In the genomic region with DNA sequence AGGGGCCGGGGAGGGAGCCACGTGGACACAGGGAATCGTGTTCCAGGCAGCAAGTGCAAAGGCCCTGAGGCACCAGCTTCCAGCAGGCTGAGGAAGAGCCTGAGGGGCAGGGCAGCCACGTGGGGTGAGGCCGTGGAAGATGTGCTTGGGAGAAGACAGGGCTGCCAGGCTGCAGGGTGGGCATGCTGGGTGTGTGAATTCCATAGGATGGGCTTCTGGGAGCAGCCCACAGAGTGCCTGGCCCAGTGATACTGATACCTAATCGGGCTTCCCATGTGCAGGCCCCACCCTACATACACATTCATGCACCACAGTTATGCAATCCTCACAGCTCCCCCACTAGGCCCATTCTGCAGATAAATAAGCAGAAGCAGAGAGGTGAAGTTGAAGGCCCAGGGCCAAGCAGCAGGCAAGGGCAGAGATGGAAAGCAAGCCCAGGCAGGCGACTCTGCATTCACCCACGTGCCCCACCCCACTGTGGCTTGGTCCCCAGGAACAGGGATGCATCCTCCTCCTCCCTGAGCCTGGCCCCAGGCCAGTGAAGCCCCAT, we compare ENCODE assay signal across 8 cellular contexts.
DNase-seq lines count a peak whose midpoint lies in the region; ATAC-seq and TF ChIP-seq lines count a peak whose summit lies in the region.
"Not testable (repeated sequence)": the region's sequence is repeated elsewhere in the genome, so short reads cannot be mapped to it uniquely, and the experiment has no call there.

No MANE protein-coding gene starts in this region.

- TF ChIP-seq CTCF in NB4 (IDR thresholded peaks at IDR 0.05; ENCODE audit: low read depth, low read length); upper lobe of right lung (IDR thresholded peaks at IDR 0.05): not testable (repeated sequence)

- POLR2A ChIA-PET in activated CD8-positive, alpha-beta T cell treated with anti-CD3 and anti-CD28 coated beads, Interleukin-2, amount 10 ng/mL, durations not matched to agents 7 days and 5 days (lab: Charles Lee): not testable (repeated sequence)

- not testable (repeated sequence) for H3K4me3 Mint-ChIP-seq in activated CD8-positive, alpha-beta T cell treated with anti-CD3 and anti-CD28 coated beads, Interleukin-2, amount 10 ng/mL, durations not matched to agents 7 days and 5 days

- not testable (repeated sequence) for TF ChIP-seq POLR2A in NB4 (IDR thresholded peaks at IDR 0.05; ENCODE audit: extremely low read depth, insufficient read length)

- H3K9me3 ChIP-seq in upper lobe of right lung: not testable (repeated sequence)

- H3K4me1 Mint-ChIP-seq in activated CD8-positive, alpha-beta T cell treated with anti-CD3 and anti-CD28 coated beads, Interleukin-2, amount 10 ng/mL, durations not matched to agents 7 days and 5 days (ENCODE audit: low read depth): not testable (repeated sequence)

- DNase-seq in COLO668 (lab: John Stamatoyannopoulos, UW; ENCODE audit: unreplicated experiment): peak; percentile 18
- DNase-seq in LHCN-M2 (ENCODE audit: low read depth): peak; percentile 0
- peak; percentile 11 for DNase-seq in NB4 (ENCODE audit: low read depth)
- DNase-seq in activated CD8-positive, alpha-beta T cell treated with anti-CD3 and anti-CD28 coated beads, Interleukin-2, amount 10 ng/mL, durations not matched to agents 7 days and 5 days: not testable (repeated sequence)
- DNase-seq in posterior vena cava (ENCODE audit: low spot score): peak; percentile 31
- DNase-seq in upper lobe of right lung: peak; percentile 33

- not testable (repeated sequence) for H3K4me3 ChIP-seq in NB4 (ENCODE audit: low read depth, low read length); upper lobe of right lung

- H3K27ac Mint-ChIP-seq in activated CD8-positive, alpha-beta T cell treated with anti-CD3 and anti-CD28 coated beads, Interleukin-2, amount 10 ng/mL, durations not matched to agents 7 days and 5 days: not testable (repeated sequence)

- not testable (repeated sequence) for H3K27me3 ChIP-seq in upper lobe of right lung

- not testable (repeated sequence) for H3K27ac ChIP-seq in upper lobe of right lung

- not testable (repeated sequence) for H3K36me3 Mint-ChIP-seq in activated CD8-positive, alpha-beta T cell treated with anti-CD3 and anti-CD28 coated beads, Interleukin-2, amount 10 ng/mL, durations not matched to agents 7 days and 5 days (ENCODE audit: low read depth)

- not testable (repeated sequence) for H3K27me3 Mint-ChIP-seq in activated CD8-positive, alpha-beta T cell treated with anti-CD3 and anti-CD28 coated beads, Interleukin-2, amount 10 ng/mL, durations not matched to agents 7 days and 5 days (ENCODE audit: low read depth)

- intact Hi-C loops in posterior vena cava (cut with DNase I); upper lobe of right lung (cut with DNase I): not testable (repeated sequence)

- H3K36me3 ChIP-seq in upper lobe of right lung: not testable (repeated sequence)

- H3K4me1 ChIP-seq in upper lobe of right lung: not testable (repeated sequence)

- peak; percentile 19 for ATAC-seq in SK-N-SH treated with all-trans-retinoic acid at 6 μM for 48 hours
- peak; percentile 36 for ATAC-seq in activated CD8-positive, alpha-beta T cell treated with anti-CD3 and anti-CD28 coated beads, Interleukin-2, amount 10 ng/mL, durations not matched to agents 7 days and 5 days
- peak; percentile 50 for ATAC-seq in esophagus mucosa
- ATAC-seq in upper lobe of right lung: not testable (repeated sequence)

- peaks cover 19% of the 10 kb centered on the region for H3K9me3 Mint-ChIP-seq in activated CD8-positive, alpha-beta T cell treated with anti-CD3 and anti-CD28 coated beads, Interleukin-2, amount 10 ng/mL, durations not matched to agents 7 days and 5 days (ENCODE audit: insufficient read depth)

- CTCF ChIA-PET in activated CD8-positive, alpha-beta T cell treated with anti-CD3 and anti-CD28 coated beads, Interleukin-2, amount 10 ng/mL, durations not matched to agents 7 days and 5 days (lab: Charles Lee): not testable (repeated sequence)
